8 cellular contexts compared by ENCODE assay signal in the genomic region with DNA sequence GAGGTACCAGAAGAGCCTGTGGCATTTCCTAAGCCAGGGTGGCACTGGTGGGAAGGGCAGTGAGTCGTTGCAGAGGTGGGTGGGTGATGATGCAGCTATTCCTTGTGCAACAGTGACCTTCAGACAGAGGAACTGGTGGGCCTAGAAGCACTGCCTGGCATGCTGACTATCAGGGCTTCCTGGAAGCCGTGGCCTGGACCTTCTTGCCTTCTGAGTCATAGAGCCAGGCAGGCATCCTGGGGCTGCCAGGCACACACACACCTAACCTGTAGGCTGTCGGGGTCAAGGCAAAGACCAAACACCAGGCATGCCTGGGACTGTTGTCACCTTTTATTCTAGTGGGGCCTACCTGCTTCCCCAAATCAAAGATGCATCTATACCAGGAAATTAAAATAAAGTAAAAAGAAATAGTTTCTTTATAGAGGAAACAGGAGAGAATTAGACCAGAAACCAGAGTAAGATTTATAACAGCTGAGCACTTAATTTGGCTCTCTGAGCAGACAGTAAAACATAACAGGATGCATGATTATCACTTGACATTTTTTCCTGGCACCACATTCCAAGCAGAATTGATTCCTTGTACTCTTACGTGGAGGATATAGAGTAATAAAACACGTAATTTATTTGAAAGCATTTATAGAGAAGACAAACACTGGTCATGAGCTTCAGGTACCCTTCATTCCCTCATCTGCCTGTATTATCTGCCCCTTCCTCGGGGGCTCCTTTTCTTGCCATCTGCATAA. TPM values are rescaled to one million over a fixed set of nuclear protein-coding genes. Genes with fewer than 3 reads are reported as not detected.
DNase-seq lines count a peak whose midpoint lies in the region; ATAC-seq, FAIRE-seq and TF ChIP-seq lines count a peak whose summit lies in the region.

No MANE protein-coding gene starts in this region.

- DNase-seq in H54 (ENCODE audit: insufficient read length, low spot score) (peak; percentile 94), fibroblast of gingiva (ENCODE audit: low read depth) (peak; percentile 44), midbrain (lab: John Stamatoyannopoulos, UW) (no peak)
- no peak for DNase-seq in activated CD4-positive, alpha-beta T cell treated with anti-CD3 and anti-CD28 coated beads, Interleukin-2, amount 10 ng/mL, durations not matched to agents 24 days and 14 days
- DNase-seq in stimulated activated CD4-positive, alpha-beta T cell treated with anti-CD3 and anti-CD28 coated beads, Interleukin-15, amount 100 ng/mL, for 24 hours, result peak; percentile 55

- no peak overlapping the region for H3K4me3 Mint-ChIP-seq in activated CD4-positive, alpha-beta T cell treated with anti-CD3 and anti-CD28 coated beads, Interleukin-2, amount 10 ng/mL, durations not matched to agents 24 days and 14 days

- H3K4me1 Mint-ChIP-seq in activated CD4-positive, alpha-beta T cell treated with anti-CD3 and anti-CD28 coated beads, Interleukin-2, amount 10 ng/mL, durations not matched to agents 24 days and 14 days, result peaks cover 43% of the 10 kb centered on the region

- H3K9me3 Mint-ChIP-seq in activated CD4-positive, alpha-beta T cell treated with anti-CD3 and anti-CD28 coated beads, Interleukin-2, amount 10 ng/mL, durations not matched to agents 24 days and 14 days, result no peaks in the 10 kb centered on the region

- peak; percentile 70 for FAIRE-seq in H54 (lab: Jason Lieb, UNC)

- intact Hi-C loops in activated CD4-positive, alpha-beta T cell treated with anti-CD3 and anti-CD28 coated beads, Interleukin-2, amount 10 ng/mL, durations not matched to agents 24 days and 14 days (cut with micrococcal nuclease), result no loop called here

- H3K36me3 Mint-ChIP-seq in activated CD4-positive, alpha-beta T cell treated with anti-CD3 and anti-CD28 coated beads, Interleukin-2, amount 10 ng/mL, durations not matched to agents 24 days and 14 days (ENCODE audit: low read depth), result peaks cover 69% of the 10 kb centered on the region

- peak overlapping the region; percentile 78 for H3K27ac Mint-ChIP-seq in activated CD4-positive, alpha-beta T cell treated with anti-CD3 and anti-CD28 coated beads, Interleukin-2, amount 10 ng/mL, durations not matched to agents 24 days and 14 days

- TF ChIP-seq POLR2A in H54 (IDR thresholded peaks at IDR 0.05; ENCODE audit: low read depth, low read length), result no peak

- no peak for ATAC-seq in GM21737 (IDR thresholded peaks at IDR 0.05; ENCODE audit: unreplicated experiment)
- ATAC-seq in HG03520 (IDR thresholded peaks at IDR 0.05; ENCODE audit: unreplicated experiment), result no peak
- no peak for ATAC-seq in GM18909 (IDR thresholded peaks at IDR 0.05; ENCODE audit: poor library complexity, unreplicated experiment)

- H3K27me3 Mint-ChIP-seq in activated CD4-positive, alpha-beta T cell treated with anti-CD3 and anti-CD28 coated beads, Interleukin-2, amount 10 ng/mL, durations not matched to agents 24 days and 14 days, result no peaks in the 10 kb centered on the region

RNA-seq across cellular contexts. Expression of a gene that starts 25.1 kb away (rescaled TPM):
- total RNA-seq in activated CD4-positive, alpha-beta T cell treated with anti-CD3 and anti-CD28 coated beads, Interleukin-2, amount 10 ng/mL, durations not matched to agents 24 days and 14 days, result 54.0 and 57.1 TPM in 2 replicates

RNA-seq across cellular contexts. Expression of a gene that starts 37.4 kb away (rescaled TPM):
- 47.3 and 47.8 TPM in 2 replicates for total RNA-seq in activated CD4-positive, alpha-beta T cell treated with anti-CD3 and anti-CD28 coated beads, Interleukin-2, amount 10 ng/mL, durations not matched to agents 24 days and 14 days

Comparison
In these comparisons a context has a peak if more than half of its experiments do, and no peak if none do; other contexts are left out.
1. DNase-seq: peak in H54 (single experiment), fibroblast of gingiva (single experiment) and stimulated activated CD4-positive, alpha-beta T cell treated with anti-CD3 and anti-CD28 coated beads, Interleukin-15, amount 100 ng/mL, for 24 hours (single experiment); none in activated CD4-positive, alpha-beta T cell treated with anti-CD3 and anti-CD28 coated beads, Interleukin-2, amount 10 ng/mL, durations not matched to agents 24 days and 14 days (single experiment) and midbrain (single experiment).